In the genomic region with DNA sequence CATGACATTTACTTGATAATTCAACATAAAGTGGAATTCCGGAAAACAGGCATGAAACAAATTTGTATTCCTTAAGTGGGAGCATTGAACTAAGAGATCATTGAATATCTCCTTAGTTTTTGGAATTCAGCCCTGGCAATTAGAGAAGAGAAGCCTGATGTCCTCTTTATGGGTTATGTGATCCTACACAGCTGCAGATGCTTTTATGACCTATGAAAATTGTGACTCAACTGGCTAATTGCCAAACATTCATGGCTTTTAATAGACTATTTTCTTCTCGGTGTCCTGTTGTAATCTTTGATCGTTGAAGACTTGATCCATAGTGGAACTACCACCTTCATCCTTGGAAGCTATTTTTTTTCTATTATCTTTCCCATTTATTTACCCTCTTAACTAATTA, we compare ENCODE assay signal across 29 cellular contexts. TPM values are rescaled to one million over a fixed set of nuclear protein-coding genes. Genes with fewer than 3 reads are reported as not detected.
"Had no signal": no experiment of that assay in that cellular context is flagged by ENCODE, and none has a peak within 500 bp of the region (broad histone marks: within the 10 kb centered on the region; RNA-seq: fewer than 3 reads in every experiment).

No MANE protein-coding gene starts in this region.

- H3K36me3 ChIP-seq: esophagus muscularis mucosa, lower lobe of right lung, neural progenitor cell, right atrium auricular region, sigmoid colon, spleen, tibial artery, upper lobe of left lung had no signal

- H3K9me3 ChIP-seq: esophagus muscularis mucosa, lower lobe of right lung, right atrium auricular region, sigmoid colon, spleen, testis, tibial artery, upper lobe of left lung had no signal

- H3K4me1 ChIP-seq: esophagus muscularis mucosa, foreskin keratinocyte, lower lobe of right lung, parathyroid adenoma, right atrium auricular region, sigmoid colon, spleen, testis, tibial artery, upper lobe of left lung had no signal

- H3K4me3 Mint-ChIP-seq: naive thymus-derived CD4-positive, alpha-beta T cell; nephron; neural progenitor cell; stimulated activated memory B cell treated with anti-CD40 and anti-IgM and Interleukin-4, amounts not matched to agents 10 μg/mL and 1 μg/mL and 100 μg/mL, for 72 hours had no signal

- H3K4me3 ChIP-seq: coronary artery, esophagus muscularis mucosa, lower lobe of right lung, neural progenitor cell, right atrium auricular region, sigmoid colon, skin epidermis, spleen, testis, tibial artery, upper lobe of left lung had no signal

- H3K4me1 Mint-ChIP-seq: naive thymus-derived CD4-positive, alpha-beta T cell; neural progenitor cell; stimulated activated memory B cell treated with anti-CD40 and anti-IgM and Interleukin-4, amounts not matched to agents 10 μg/mL and 1 μg/mL and 100 μg/mL, for 72 hours had no signal

- H3K27ac Mint-ChIP-seq: naive thymus-derived CD4-positive, alpha-beta T cell; neural progenitor cell; progenitor cell of endocrine pancreas; stimulated activated memory B cell treated with anti-CD40 and anti-IgM and Interleukin-4, amounts not matched to agents 10 μg/mL and 1 μg/mL and 100 μg/mL, for 72 hours had no signal

- H3K9me3 Mint-ChIP-seq: nephron; neural progenitor cell; stimulated activated memory B cell treated with anti-CD40 and anti-IgM and Interleukin-4, amounts not matched to agents 10 μg/mL and 1 μg/mL and 100 μg/mL, for 72 hours had no signal

- H3K27me3 Mint-ChIP-seq: stimulated activated memory B cell treated with anti-CD40 and anti-IgM and Interleukin-4, amounts not matched to agents 10 μg/mL and 1 μg/mL and 100 μg/mL, for 72 hours had no signal

- H3K4me2 ChIP-seq: neural progenitor cell had no signal

- H3K9ac ChIP-seq: neural progenitor cell, parathyroid adenoma had no signal

- H3K79me2 ChIP-seq: parathyroid adenoma had no signal

- H3K27me3 ChIP-seq: esophagus muscularis mucosa, foreskin keratinocyte, neural progenitor cell, right atrium auricular region, sigmoid colon, spleen, testis, tibial artery, upper lobe of left lung had no signal

- H3K36me3 Mint-ChIP-seq: naive thymus-derived CD4-positive, alpha-beta T cell; neural progenitor cell; stimulated activated memory B cell treated with anti-CD40 and anti-IgM and Interleukin-4, amounts not matched to agents 10 μg/mL and 1 μg/mL and 100 μg/mL, for 72 hours had no signal

- H3K27ac ChIP-seq: coronary artery, esophagus muscularis mucosa, foreskin keratinocyte, lower lobe of right lung, neural progenitor cell, parathyroid adenoma, right atrium auricular region, sigmoid colon, skin epidermis, spleen, testis, tibial artery, upper lobe of left lung had no signal

- DNase-seq: dermis blood vessel endothelial cell; effector memory CD4-positive, alpha-beta T cell; foreskin keratinocyte; hypothalamus; left ventricle myocardium superior; lower lobe of right lung; naive thymus-derived CD4-positive, alpha-beta T cell; sigmoid colon; spleen; stimulated activated CD4-positive, alpha-beta T cell treated with anti-CD3 and anti-CD28 coated beads, Interleukin-4, amount 100 ng/mL, for 4 hours; stimulated activated naive CD8-positive, alpha-beta T cell treated with anti-CD3 and anti-CD28 coated beads, Interleukin-15, Interleukin-2, amounts not matched to agents 100 U/mL and 50 U/mL, for 24 hours; substantia nigra; testis; tibial artery; upper lobe of left lung had no signal

- H2AFZ ChIP-seq: neural progenitor cell, parathyroid adenoma had no signal

RNA-seq across cellular contexts. Expression of a gene that starts 46.1 kb away (rescaled TPM):
- total RNA-seq: dermis blood vessel endothelial cell; endothelial cell of umbilical vein; epithelial cell of proximal tubule; fibroblast of lung; foreskin keratinocyte; left ventricle myocardium superior; naive thymus-derived CD4-positive, alpha-beta T cell; osteoblast; progenitor cell of endocrine pancreas; right atrium auricular region; spleen had no signal
- polyA plus RNA-seq: endothelial cell of umbilical vein; fibroblast of lung; foreskin keratinocyte; keratinocyte; naive thymus-derived CD4-positive, alpha-beta T cell; sigmoid colon; spleen had no signal
